22 cellular contexts compared by ENCODE assay signal in the genomic region with DNA sequence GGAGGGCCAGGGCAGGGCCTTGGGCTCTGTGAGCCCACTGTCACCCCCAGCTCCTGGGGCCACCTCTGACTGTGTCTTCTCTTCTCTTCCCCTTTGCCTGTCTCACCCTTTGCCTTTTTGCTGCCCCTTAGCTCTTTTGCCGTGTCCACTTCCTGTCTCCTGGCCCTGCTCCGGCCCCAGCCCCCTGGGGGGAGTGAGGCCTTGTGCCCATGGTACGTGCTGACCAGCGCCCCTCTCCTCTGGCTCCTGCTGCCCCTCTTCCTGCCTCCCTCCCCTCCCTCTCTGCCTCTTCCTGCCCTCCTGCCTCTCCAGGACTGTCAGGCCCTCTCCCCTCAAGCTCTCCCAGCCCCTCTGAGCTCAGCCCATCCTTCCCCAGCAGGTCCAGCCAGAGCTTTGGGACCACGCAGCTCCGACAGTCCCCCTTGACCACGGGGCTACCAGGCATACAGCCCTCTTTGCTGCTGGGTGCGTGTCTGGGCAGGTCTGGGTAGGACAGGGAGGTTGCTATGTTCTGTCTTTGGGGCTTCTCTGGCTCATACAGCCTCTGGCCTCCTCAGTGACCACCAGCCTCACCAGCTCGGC. TPM values are rescaled to one million over a fixed set of nuclear protein-coding genes. Genes with fewer than 3 reads are reported as not detected.
"Had no signal": no experiment of that assay in that cellular context is flagged by ENCODE, and none has a peak within 500 bp of the region (broad histone marks: within the 10 kb centered on the region; RNA-seq: fewer than 3 reads in every experiment).

No MANE protein-coding gene starts in this region.

- H3K27me3 ChIP-seq: brain microvascular endothelial cell had no signal

- H3K4me3 ChIP-seq: esophagus muscularis mucosa, gastroesophageal sphincter, heart right ventricle, sigmoid colon had no signal

- H3K9me3 ChIP-seq: esophagus muscularis mucosa, gastroesophageal sphincter, heart right ventricle, neutrophil, sigmoid colon had no signal

- H3K27ac Mint-ChIP-seq: activated CD4-positive, alpha-beta T cell treated with anti-CD3 and anti-CD28 coated beads for 36 hours; activated CD8-positive, alpha-beta memory T cell treated with anti-CD3 and anti-CD28 coated beads, Interleukin-2, amount 10 ng/mL, durations not matched to agents 7 days and 5 days; activated T-helper 17 cell treated with anti-CD3 and anti-CD28 coated beads, Interleukin-2, amount 50 U/mL, for 72 hours; dendritic cell treated with granulocyte-macrophage colony-stimulating factor and Interleukin-4, amounts not matched to agents 40 ng/mL and 50 ng/mL, for 4 days; memory B cell had no signal

- H3K36me3 Mint-ChIP-seq: activated CD8-positive, alpha-beta memory T cell treated with anti-CD3 and anti-CD28 coated beads, Interleukin-2, amount 10 ng/mL, durations not matched to agents 7 days and 5 days had no signal

- H3K9me3 Mint-ChIP-seq: activated T-helper 17 cell treated with anti-CD3 and anti-CD28 coated beads, Interleukin-2, amount 50 U/mL, for 72 hours; dendritic cell treated with granulocyte-macrophage colony-stimulating factor and Interleukin-4, amounts not matched to agents 40 ng/mL and 50 ng/mL, for 4 days; memory B cell; naive thymus-derived CD8-positive, alpha-beta T cell; stimulated activated naive B cell treated with anti-CD40 and anti-IgM and Interleukin-4, amounts not matched to agents 10 μg/mL and 1 μg/mL and 100 μg/mL, for 72 hours had no signal

- H3K79me2 ChIP-seq: parathyroid adenoma had no signal

- H2AFZ ChIP-seq: parathyroid adenoma had no signal

- H3K9ac ChIP-seq: parathyroid adenoma had no signal

- H3K4me1 ChIP-seq: parathyroid adenoma had no signal

- H3K27ac ChIP-seq: brain microvascular endothelial cell, esophagus muscularis mucosa, gastroesophageal sphincter, heart right ventricle, neutrophil, parathyroid adenoma, sigmoid colon had no signal

- DNase-seq: activated CD4-positive, alpha-beta T cell treated with anti-CD3 and anti-CD28 coated beads for 36 hours; activated CD4-positive, alpha-beta T cell treated with anti-CD3 and anti-CD28 coated beads, Interleukin-2, amount 50 U/mL, for 48 hours; activated CD8-positive, alpha-beta memory T cell treated with anti-CD3 and anti-CD28 coated beads, Interleukin-2, amount 10 ng/mL, durations not matched to agents 7 days and 5 days; activated naive CD4-positive, alpha-beta T cell; aorta; brain microvascular endothelial cell; effector CD8-positive, alpha-beta T cell; naive thymus-derived CD8-positive, alpha-beta T cell; sigmoid colon; stimulated activated CD4-positive, alpha-beta T cell treated with anti-CD3 and anti-CD28 coated beads, Interleukin-4, amount 100 ng/mL, for 4 hours; stimulated activated naive B cell treated with anti-CD40 and anti-IgM and Interleukin-4, amounts not matched to agents 10 μg/mL and 1 μg/mL and 100 μg/mL, for 72 hours; SW 1271; T-helper 2 cell had no signal

- ATAC-seq: activated CD4-positive, alpha-beta T cell treated with anti-CD3 and anti-CD28 coated beads for 36 hours; activated CD8-positive, alpha-beta memory T cell treated with anti-CD3 and anti-CD28 coated beads, Interleukin-2, amount 10 ng/mL, durations not matched to agents 7 days and 5 days; activated T-helper 17 cell treated with anti-CD3 and anti-CD28 coated beads, Interleukin-2, amount 50 U/mL, for 72 hours; gastroesophageal sphincter; heart right ventricle; left ventricle myocardium superior; naive thymus-derived CD8-positive, alpha-beta T cell; stimulated activated naive B cell treated with anti-CD40 and anti-IgM and Interleukin-4, amounts not matched to agents 10 μg/mL and 1 μg/mL and 100 μg/mL, for 72 hours had no signal

RNA-seq across cellular contexts. Expression of gene FADS2, which starts 47.4 kb away (rescaled TPM):
- total RNA-seq: naive thymus-derived CD8-positive, alpha-beta T cell had no signal
